ENCODE assay signal across 8 cellular contexts in the genomic region with DNA sequence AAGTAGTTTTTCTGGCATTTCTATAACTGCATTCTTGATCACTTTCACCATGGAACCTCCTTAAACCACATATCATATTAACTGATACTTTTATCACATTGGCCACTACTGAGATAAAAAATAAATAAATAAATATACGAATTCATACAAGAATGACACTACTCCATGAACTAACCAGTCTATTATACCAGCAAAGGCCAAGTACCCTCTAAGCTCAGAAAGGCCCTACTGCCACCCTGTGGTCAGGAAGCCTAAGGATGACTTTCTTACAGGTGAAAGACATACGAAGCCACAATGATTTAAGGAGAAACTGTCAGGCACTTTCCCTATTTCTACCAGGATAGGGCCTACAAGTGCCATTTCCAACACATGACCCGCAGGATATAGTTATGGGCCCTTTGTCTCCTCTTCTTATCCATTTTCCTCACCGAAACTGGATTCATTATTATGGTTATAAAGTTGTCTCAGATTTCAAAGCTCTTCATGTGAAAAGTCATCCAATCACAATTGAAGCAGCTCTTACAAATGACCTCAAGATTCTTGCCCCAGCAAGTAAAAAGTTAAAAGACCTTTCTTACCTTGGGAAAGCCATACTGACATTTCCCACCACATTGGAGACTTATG. TPM values are rescaled to one million over a fixed set of nuclear protein-coding genes. Genes with fewer than 3 reads are reported as not detected.
A peak's percentile ranks its signal among the peaks of the same experiment; 100 is the strongest.
DNase-seq lines count a peak whose midpoint lies in the region; ATAC-seq and TF ChIP-seq lines count a peak whose summit lies in the region.

No MANE protein-coding gene starts in this region.

- DNase-seq in COLO829 (ENCODE audit: low spot score) (peak; percentile 50), HUDEP-2 (lab: John Stamatoyannopoulos, UW; ENCODE audit: unreplicated experiment in 76 of 76) (peak in 53 of 76 experiments; percentile 1 to 62 (median 29)), RPMI7951 (ENCODE audit: low read depth) (peak; percentile 48), germinal center (ENCODE audit: low spot score) (peak; percentile 63), posterior vena cava (ENCODE audit: low spot score) (no peak)
- DNase-seq in activated gamma-delta T cell treated with anti-CD3 and anti-CD28 coated beads, Interleukin-2, amount 50 U/mL, for 16 hours (ENCODE audit: low read depth): peak; percentile 36

- no peak overlapping the region for H3K4me2 ChIP-seq in parathyroid adenoma (ENCODE audit: low read length)

- no peak for ATAC-seq in HG02840 (IDR thresholded peaks at IDR 0.05; ENCODE audit: low FRiP score, unreplicated experiment)

- no peaks in the 10 kb centered on the region for H3K27me3 ChIP-seq in parathyroid adenoma (ENCODE audit: control insufficient read depth, insufficient read depth, low read length)

- no peak overlapping the region for H2AFZ ChIP-seq in parathyroid adenoma

- no peak overlapping the region for H3K9ac ChIP-seq in parathyroid adenoma

- no peaks in the 10 kb centered on the region for H3K9me3 ChIP-seq in parathyroid adenoma (ENCODE audit: control insufficient read depth, low read length)

- H3K4me1 ChIP-seq in parathyroid adenoma: no peaks in the 10 kb centered on the region

- H3K4me3 ChIP-seq in parathyroid adenoma (ENCODE audit: low read depth, low read length): peak overlapping the region; percentile 16

- H3K79me2 ChIP-seq in parathyroid adenoma: no peaks in the 10 kb centered on the region

- intact Hi-C loops in posterior vena cava (cut with DNase I): loop anchor here in 1 of 2 donors (10.0 kb wide), 1 partner anchor 104 kb away; no protein-coding TSS in a partner anchor

- H3K27ac ChIP-seq in parathyroid adenoma: no peak overlapping the region

- peak; percentile 45 for TF ChIP-seq CTCF in parathyroid adenoma (IDR thresholded peaks at IDR 0.05)

- no peaks in the 10 kb centered on the region for H3K36me3 ChIP-seq in parathyroid adenoma (ENCODE audit: control insufficient read depth, insufficient read depth, low read length)

RNA-seq across cellular contexts. Expression of a gene that starts 23.9 kb away (rescaled TPM):
- 108 and 132 TPM in 2 replicates for total RNA-seq in RPMI7951 (2014; rRNA removed; shearing (Covaris generic))
- total RNA-seq in posterior vena cava: 10 to 100 TPM; 69.3 to 80.5 TPM

RNA-seq across cellular contexts. Expression of a gene that starts 27.0 kb away (rescaled TPM):
- 353 and 365 TPM in 2 replicates for total RNA-seq in RPMI7951 (2014; rRNA removed; shearing (Covaris generic))
- 10 to 100 TPM; 85.3 to 88.4 TPM for total RNA-seq in posterior vena cava

RNA-seq across cellular contexts. Expression of a gene that starts 32.4 kb away (rescaled TPM):
- total RNA-seq in RPMI7951 (2014; rRNA removed; shearing (Covaris generic)): 0.12 and 0.20 TPM in 2 replicates
- 1 to 10 TPM; 5.9 to 9.3 TPM for total RNA-seq in posterior vena cava

RNA-seq across cellular contexts. Expression of a gene that starts 50.4 kb away (rescaled TPM):
- total RNA-seq in RPMI7951 (2014; rRNA removed; shearing (Covaris generic)): 5.3 and 6.8 TPM in 2 replicates
- total RNA-seq in posterior vena cava: 10 to 100 TPM; 13.7 to 16.8 TPM
